In the genomic region with DNA sequence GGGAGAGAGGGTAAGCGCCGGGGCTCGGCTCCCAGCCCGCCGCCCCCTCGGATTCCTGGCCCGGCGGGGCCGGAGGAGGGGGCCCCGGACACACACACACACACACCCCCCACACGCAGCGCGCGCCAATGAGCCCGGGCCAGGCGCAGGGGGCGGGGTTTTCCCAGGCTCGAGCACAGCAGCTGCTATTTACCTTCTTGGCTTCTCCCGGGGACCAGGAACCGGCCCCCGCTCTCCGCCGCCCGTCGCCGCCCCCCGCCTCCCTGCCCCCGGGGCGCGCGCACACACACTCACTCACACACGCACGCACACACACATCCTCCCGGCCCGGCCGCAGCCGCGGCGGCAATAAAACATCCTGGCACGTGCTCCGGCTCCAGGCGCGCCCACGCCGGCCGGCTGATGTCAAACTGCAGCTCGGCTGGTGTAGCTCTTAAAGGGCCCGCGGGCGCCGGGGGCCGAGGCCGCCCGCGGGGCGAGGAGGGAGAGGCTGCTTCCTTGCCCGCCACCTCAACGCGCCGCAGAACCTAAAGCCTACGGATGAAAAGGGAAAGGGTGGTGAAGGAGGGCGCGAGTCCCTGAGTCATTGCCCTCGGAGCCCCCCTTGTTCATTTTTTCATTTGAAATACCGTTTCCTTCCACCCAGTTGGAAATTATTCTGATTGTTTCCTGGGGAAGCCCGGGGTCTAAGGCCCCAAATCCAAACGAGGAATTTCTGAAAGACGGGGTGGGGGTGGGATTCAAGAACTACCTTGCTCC, we compare ENCODE assay signal across 8 cellular contexts. TPM values are rescaled to one million over a fixed set of nuclear protein-coding genes. Genes with fewer than 3 reads are reported as not detected.
DNase-seq lines count a peak whose midpoint lies in the region; TF ChIP-seq lines count a peak whose summit lies in the region.

No MANE protein-coding gene starts in this region.

- H3K9me3 ChIP-seq in SK-N-MC (ENCODE audit: low read depth, low read length), result no peaks in the 10 kb centered on the region
- H3K9me3 ChIP-seq in ovary, result no peaks in the 10 kb centered on the region
- H3K9me3 ChIP-seq in tibial artery, result no peaks in the 10 kb centered on the region

- H3K4me3 ChIP-seq in SK-N-MC, result peak overlapping the region; percentile 86
- peak overlapping the region; percentile 52 for H3K4me3 ChIP-seq in ovary
- H3K4me3 ChIP-seq in tibial artery, result peak overlapping the region; percentile 67 to 90

- H3K4me1 ChIP-seq in ovary (ENCODE audit: insufficient read depth) (peaks cover 8% of the 10 kb centered on the region), tibial artery (peaks cover 0 to 64% (median 50%) of the 10 kb centered on the region in 4 donors)

- no peaks in the 10 kb centered on the region for H3K9me3 Mint-ChIP-seq in activated naive CD8-positive, alpha-beta T cell (ENCODE audit: low read depth)
- H3K9me3 Mint-ChIP-seq in glutamatergic neuron (ENCODE audit: unreplicated experiment), result peaks cover 4% of the 10 kb centered on the region

- H3K4me3 Mint-ChIP-seq in activated naive CD8-positive, alpha-beta T cell, result peak overlapping the region; percentile 87
- H3K4me3 Mint-ChIP-seq in glutamatergic neuron (ENCODE audit: unreplicated experiment), result peak overlapping the region; percentile 90

- H3K27ac ChIP-seq in SK-N-MC, result peak overlapping the region; percentile 91
- peak overlapping the region; percentile 86 to 96 for H3K27ac ChIP-seq in ovary
- peak overlapping the region; percentile 90 to 99 for H3K27ac ChIP-seq in tibial artery

- TF ChIP-seq POLR2A in ovary (IDR thresholded peaks at IDR 0.05), result peak; percentile 28

- H3K9ac ChIP-seq in SK-N-MC (ENCODE audit: insufficient read length), result peak overlapping the region; percentile 73

- peak overlapping the region; percentile 87 for H3K27ac Mint-ChIP-seq in activated naive CD8-positive, alpha-beta T cell
- H3K27ac Mint-ChIP-seq in glutamatergic neuron (ENCODE audit: unreplicated experiment), result no peak overlapping the region

- H3K36me3 Mint-ChIP-seq in activated naive CD8-positive, alpha-beta T cell, result no peaks in the 10 kb centered on the region
- no peaks in the 10 kb centered on the region for H3K36me3 Mint-ChIP-seq in glutamatergic neuron (ENCODE audit: unreplicated experiment)

- peak; percentile 92 for DNase-seq in ELR (ENCODE audit: low read depth)
- DNase-seq in HCEC 1CT, result peak; percentile 89
- peak; percentile 90 for DNase-seq in MV-4-11 (lab: John Stamatoyannopoulos, UW)
- no peak for DNase-seq in SK-N-MC (ENCODE audit: low read depth, low spot score)
- peak; percentile 80 for DNase-seq in glutamatergic neuron
- DNase-seq in ovary, result peak; percentile 91 to 97 (median 95)
- DNase-seq in tibial artery, result peak; percentile 92 to 98

- peaks cover 48% of the 10 kb centered on the region for H3K4me1 Mint-ChIP-seq in activated naive CD8-positive, alpha-beta T cell (ENCODE audit: low read depth)
- H3K4me1 Mint-ChIP-seq in glutamatergic neuron (ENCODE audit: low read depth, unreplicated experiment), result peaks cover 32% of the 10 kb centered on the region

- 0 to 1% (median 1%) methylated on average over 39 to 68 of the region's 68 CpGs for WGBS in ovary, 3 donors

- no peaks in the 10 kb centered on the region for H3K27me3 ChIP-seq in ovary
- H3K27me3 ChIP-seq in tibial artery, result no peaks in the 10 kb centered on the region

- TF ChIP-seq CTCF in glutamatergic neuron (IDR thresholded peaks at IDR 0.05; ENCODE audit: partially characterized antibody, unreplicated experiment) (no peak), ovary (IDR thresholded peaks at IDR 0.05) (no peak), tibial artery (IDR thresholded peaks at IDR 0.05) (no peak)

- peak; percentile 53 for TF ChIP-seq EP300 in ovary (IDR thresholded peaks at IDR 0.05)

- H3K36me3 ChIP-seq in SK-N-MC (ENCODE audit: insufficient read depth, low read length), result peaks cover 25% of the 10 kb centered on the region
- no peaks in the 10 kb centered on the region for H3K36me3 ChIP-seq in ovary
- H3K36me3 ChIP-seq in tibial artery, result peaks cover 0 to 5% (median 0%) of the 10 kb centered on the region in 3 donors

- peaks cover 34% of the 10 kb centered on the region for H3K27me3 Mint-ChIP-seq in activated naive CD8-positive, alpha-beta T cell
- H3K27me3 Mint-ChIP-seq in glutamatergic neuron (ENCODE audit: unreplicated experiment), result peaks cover 20% of the 10 kb centered on the region

- intact Hi-C loops in ovary (cut with DNase I) (loop anchor here (2.0 to 10.0 kb wide), 10 partner anchors 60 to 353 kb away; no protein-coding TSS in a partner anchor), tibial artery (cut with DNase I; ENCODE audit: low total_unique reads) (loop anchor here (2.0 to 10.0 kb wide), 6 partner anchors 64 to 450 kb away; no protein-coding TSS in a partner anchor)

RNA-seq across cellular contexts. Expression of a gene that starts 1.0 kb away (rescaled TPM):
- 0.34 TPM for total RNA-seq in glutamatergic neuron (ENCODE audit: unreplicated experiment)
- total RNA-seq in ovary, result 100 to 1,000 TPM in 1 of 7 donors, 10 to 100 TPM in 6; 16.7 to 116 (median 41.3) TPM
- polyA plus RNA-seq in ovary, result 10 to 100 TPM; 18.5 to 35.0 TPM

Comparison
In these comparisons a context has a peak if more than half of its experiments do, and no peak if none do; other contexts are left out.
1. RNA of a gene that starts 1.0 kb away (total RNA-seq): 16.7 to 116 TPM in ovary; 0.34 TPM in glutamatergic neuron (single experiment); every median in the first group is over 10 times any median in the second.
2. Peak in every context shown above with its lines, with median percentiles within 50 percentile points of each other: H3K27ac ChIP-seq and H3K4me3 ChIP-seq.